15 cellular contexts compared by ENCODE assay signal in the genomic region with DNA sequence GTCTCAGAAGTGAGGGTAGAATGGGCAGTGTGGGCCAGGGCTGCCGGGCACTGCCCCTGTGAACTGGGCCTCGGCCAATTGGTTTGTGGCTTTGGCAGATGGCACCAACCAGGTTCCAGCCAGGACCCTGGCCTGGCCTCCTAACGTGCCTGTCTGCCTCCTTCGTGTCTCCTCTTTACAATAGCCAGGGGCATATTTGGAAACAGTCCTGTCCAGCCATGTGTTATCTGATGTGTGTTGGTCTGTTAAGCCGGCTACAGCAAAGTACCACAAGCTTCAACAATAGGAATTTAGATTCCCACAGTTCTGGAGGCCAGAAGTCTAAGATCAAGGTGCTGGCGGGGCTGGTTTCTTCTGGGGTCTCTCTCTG. TPM values are rescaled to one million over a fixed set of nuclear protein-coding genes. Genes with fewer than 3 reads are reported as not detected.
DNase-seq lines count a peak whose midpoint lies in the region; TF ChIP-seq lines count a peak whose summit lies in the region.
"Had no signal": no experiment of that assay in that cellular context is flagged by ENCODE, and none has a peak within 500 bp of the region (broad histone marks: within the 10 kb centered on the region; RNA-seq: fewer than 3 reads in every experiment).

No MANE protein-coding gene starts in this region.

- intact Hi-C loops in ascending aorta (cut with DNase I) (no loop called here), CD14-positive monocyte (cut with micrococcal nuclease) (no loop called here)

- H3K27ac ChIP-seq in muscle layer of colon (ENCODE audit: low read depth, low read length) = peak overlapping the region; percentile 94
- peak overlapping the region; percentile 65 to 92 (median 86) for H3K27ac ChIP-seq in tibial nerve
- H3K27ac ChIP-seq in ascending aorta = peak overlapping the region in 1 of 2 donors; percentile 48

- H3K9ac ChIP-seq in muscle layer of colon (ENCODE audit: low read length) = peak overlapping the region; percentile 40

- H3K4me3 ChIP-seq in muscle layer of colon (ENCODE audit: low read depth in 1 of 2, low read length in 2 of 2) (no peak overlapping the region), tibial nerve (no peak overlapping the region), ascending aorta (no peak overlapping the region)

- peaks cover 77 to 99% of the 10 kb centered on the region in 2 donors for H3K36me3 Mint-ChIP-seq in CD14-positive monocyte
- H3K36me3 Mint-ChIP-seq: memory B cell had no signal

- H3K27ac Mint-ChIP-seq in CD14-positive monocyte = peak overlapping the region in 1 of 7 donors; percentile 71
- H3K27ac Mint-ChIP-seq: activated CD4-positive, alpha-beta T cell treated with anti-CD3 and anti-CD28 coated beads, Interleukin-2, amount 10 ng/mL, durations not matched to agents 24 days and 14 days; activated T-cell treated with anti-CD3 and anti-CD28 coated beads, Interleukin-2, amount 50 U/mL, for 72 hours; memory B cell; progenitor cell of endocrine pancreas; T-helper 1 cell treated with Interleukin-12 subunit alpha and Interleukin-12 subunit beta and Interleukin-4 antibody, amounts not matched to agents 30 μg/mL and 1 μg/mL, for 36 hours had no signal

- peaks cover 10 to 33% (median 25%) of the 10 kb centered on the region in 3 donors for H3K27me3 Mint-ChIP-seq in CD14-positive monocyte (ENCODE audit: low read depth in 3 of 3)

- H3K9me3 ChIP-seq in muscle layer of colon (ENCODE audit: low read length) (no peaks in the 10 kb centered on the region), tibial nerve (no peaks in the 10 kb centered on the region), ascending aorta (no peaks in the 10 kb centered on the region)

- no peak for TF ChIP-seq CTCF in tibial nerve (IDR thresholded peaks at IDR 0.05)
- no peak for TF ChIP-seq CTCF in ascending aorta (IDR thresholded peaks at IDR 0.05)
- TF ChIP-seq CTCF in CD14-positive monocyte (IDR thresholded peaks at IDR 0.05) = no peak

- DNase-seq in RPMI7951 (ENCODE audit: low read depth) (peak; percentile 99), dedifferentiated amniotic fluid mesenchymal stem cell (ENCODE audit: extremely low spot score) (peak; percentile 61), tibial nerve (ENCODE audit: low spot score in 2 of 2) (no peak), ascending aorta (ENCODE audit: low spot score in 2 of 2) (no peak), CD14-positive monocyte (ENCODE audit: low spot score) (no peak)
- DNase-seq in stimulated activated CD4-positive, alpha-beta T cell treated with anti-CD3 and anti-CD28 coated beads, Interleukin-2, amount 100 ng/mL, for 48 hours = no peak
- DNase-seq: activated CD4-positive, alpha-beta T cell treated with anti-CD3 and anti-CD28 coated beads, Interleukin-2, amount 10 ng/mL, durations not matched to agents 24 days and 14 days; activated T-cell treated with anti-CD3 and anti-CD28 coated beads, Interleukin-2, amount 50 U/mL, for 72 hours; NCI-H1105; stimulated activated CD4-positive, alpha-beta T cell treated with anti-CD3 and anti-CD28 coated beads, Interleukin-4, amount 100 ng/mL, for 4 hours; stimulated activated naive CD4-positive, alpha-beta T cell had no signal

- no peak overlapping the region for H3K4me3 Mint-ChIP-seq in CD14-positive monocyte
- H3K4me3 Mint-ChIP-seq: activated CD4-positive, alpha-beta T cell treated with anti-CD3 and anti-CD28 coated beads, Interleukin-2, amount 10 ng/mL, durations not matched to agents 24 days and 14 days; activated T-cell treated with anti-CD3 and anti-CD28 coated beads, Interleukin-2, amount 50 U/mL, for 72 hours; memory B cell; T-helper 1 cell treated with Interleukin-12 subunit alpha and Interleukin-12 subunit beta and Interleukin-4 antibody, amounts not matched to agents 30 μg/mL and 1 μg/mL, for 36 hours had no signal

- 70 to 79% methylated on average over 2 to 6 of the region's 6 CpGs for WGBS in tibial nerve, 2 donors

- H3K27me3 ChIP-seq in muscle layer of colon (ENCODE audit: control insufficient read depth in 1 of 2, insufficient read depth in 2 of 2, low read length in 2 of 2) (no peaks in the 10 kb centered on the region), tibial nerve (no peaks in the 10 kb centered on the region), ascending aorta (no peaks in the 10 kb centered on the region)

- TF ChIP-seq EP300 in tibial nerve (IDR thresholded peaks at IDR 0.05) = no peak

- peaks cover 14% of the 10 kb centered on the region for H3K36me3 ChIP-seq in muscle layer of colon (ENCODE audit: insufficient read depth, low read length)
- H3K36me3 ChIP-seq in tibial nerve = peaks cover 0 to 14% (median 0%) of the 10 kb centered on the region in 3 donors
- H3K36me3 ChIP-seq in ascending aorta = no peaks in the 10 kb centered on the region

- peaks cover 0 to 9% (median 0%) of the 10 kb centered on the region in 7 donors for H3K9me3 Mint-ChIP-seq in CD14-positive monocyte
- H3K9me3 Mint-ChIP-seq: activated CD4-positive, alpha-beta T cell treated with anti-CD3 and anti-CD28 coated beads, Interleukin-2, amount 10 ng/mL, durations not matched to agents 24 days and 14 days; activated T-cell treated with anti-CD3 and anti-CD28 coated beads, Interleukin-2, amount 50 U/mL, for 72 hours; memory B cell; T-helper 1 cell treated with Interleukin-12 subunit alpha and Interleukin-12 subunit beta and Interleukin-4 antibody, amounts not matched to agents 30 μg/mL and 1 μg/mL, for 36 hours had no signal

- TF ChIP-seq POLR2A in tibial nerve (IDR thresholded peaks at IDR 0.05) = no peak

- H3K4me1 Mint-ChIP-seq in CD14-positive monocyte = peaks cover 12% of the 10 kb centered on the region
- H3K4me1 Mint-ChIP-seq: activated CD4-positive, alpha-beta T cell treated with anti-CD3 and anti-CD28 coated beads, Interleukin-2, amount 10 ng/mL, durations not matched to agents 24 days and 14 days; memory B cell had no signal

- peaks cover 84% of the 10 kb centered on the region for H3K4me1 ChIP-seq in muscle layer of colon (ENCODE audit: insufficient read depth, low read length)
- peaks cover 0 to 77% (median 21%) of the 10 kb centered on the region in 4 donors for H3K4me1 ChIP-seq in tibial nerve
- H3K4me1 ChIP-seq in ascending aorta = peaks cover 3 to 14% of the 10 kb centered on the region in 2 donors

RNA-seq across cellular contexts. Expression of gene CRISPLD2, which starts 14.6 kb away (rescaled TPM):
- 7.9 and 8.8 TPM in 2 replicates for total RNA-seq in RPMI7951 (2014; rRNA removed; shearing (Covaris generic))
- 100 to 1,000 TPM; 136 to 232 (median 207) TPM for total RNA-seq in tibial nerve
- 204 TPM for total RNA-seq in ascending aorta
- polyA plus RNA-seq in CD14-positive monocyte = 10 to 100 TPM; 69.0 to 90.4 TPM

Comparison
In these comparisons a context has a peak if more than half of its experiments do, and no peak if none do; other contexts are left out.
1. DNase-seq: peak in RPMI7951 (single experiment) and dedifferentiated amniotic fluid mesenchymal stem cell (single experiment); none in tibial nerve (0 of 2), ascending aorta (0 of 2), CD14-positive monocyte (single experiment) and stimulated activated CD4-positive, alpha-beta T cell treated with anti-CD3 and anti-CD28 coated beads, Interleukin-2, amount 100 ng/mL, for 48 hours (0 of 2).
2. RNA of gene CRISPLD2, which starts 14.6 kb away (total RNA-seq): 136 to 232 TPM in tibial nerve and 204 TPM in ascending aorta (single experiment); 7.9 to 8.8 TPM in RPMI7951; every median in the first group is over 10 times any median in the second.